In the genomic region with DNA sequence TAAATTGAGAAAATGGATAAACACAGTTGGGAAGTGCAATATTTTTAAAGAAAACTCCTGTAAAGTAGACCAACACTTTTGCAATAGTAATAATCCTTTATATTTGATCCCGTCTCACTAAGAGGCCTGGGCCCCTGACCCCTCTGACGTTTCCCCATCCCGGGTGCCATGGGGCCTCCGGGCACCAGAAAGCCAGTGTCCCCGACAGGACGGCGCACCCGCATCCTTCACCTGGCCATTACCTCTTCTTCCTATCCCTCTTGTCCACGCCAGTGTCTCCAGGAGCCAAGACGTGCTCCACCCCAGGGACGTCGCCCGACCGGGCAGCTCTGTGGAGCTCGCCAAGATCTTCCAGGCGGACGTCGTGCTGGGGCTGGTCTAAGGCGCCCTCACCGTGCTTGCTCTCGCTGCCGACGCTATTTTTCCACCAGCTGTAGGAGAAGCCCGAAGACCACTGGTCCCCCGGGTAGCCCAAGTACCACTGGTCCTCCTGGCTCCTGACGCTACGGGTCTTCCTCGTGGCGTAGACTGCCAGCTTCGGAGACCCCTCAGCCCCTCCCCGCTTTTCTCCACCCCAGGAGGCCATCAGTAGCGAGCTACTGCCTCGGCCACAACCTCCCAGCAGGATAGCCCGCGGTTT, we compare ENCODE assay signal across 9 cellular contexts. TPM values are rescaled to one million over a fixed set of nuclear protein-coding genes. Genes with fewer than 3 reads are reported as not detected.
A peak's percentile ranks its signal among the peaks of the same experiment; 100 is the strongest.
DNase-seq lines count a peak whose midpoint lies in the region; ATAC-seq and TF ChIP-seq lines count a peak whose summit lies in the region.
"Not testable (repeated sequence)": the region's sequence is repeated elsewhere in the genome, so short reads cannot be mapped to it uniquely, and the experiment has no call there.
"Had no signal": no experiment of that assay in that cellular context is flagged by ENCODE, and none has a peak within 500 bp of the region (broad histone marks: within the 10 kb centered on the region; RNA-seq: fewer than 3 reads in every experiment).

No MANE protein-coding gene starts in this region.

- not testable (repeated sequence) for H3K4me1 ChIP-seq in HAP-1; OCI-LY3 (ENCODE audit: low read length); effector memory CD4-positive, alpha-beta T cell (ENCODE audit: control insufficient read depth, insufficient read depth, low read length, poor library complexity, severe bottlenecking); tibial artery

- H3K4me3 Mint-ChIP-seq in activated T-helper 17 cell treated with anti-CD3 and anti-CD28 coated beads, Interleukin-2, amount 50 U/mL, for 72 hours, result peak overlapping the region; percentile 94

- peak overlapping the region; percentile 35; the same call in 1 of the 2 replicates for H3K9ac ChIP-seq in OCI-LY3 (ENCODE audit: low read length)

- not testable (repeated sequence) for H3K36me3 ChIP-seq in HAP-1 (replicated peaks); OCI-LY3 (replicated peaks; ENCODE audit: low read depth, low read length); effector memory CD4-positive, alpha-beta T cell (ENCODE audit: control insufficient read depth, insufficient read depth, low read length); kidney epithelial cell (ENCODE audit: control insufficient read depth, insufficient read depth, low read length); tibial artery

- ATAC-seq in activated T-helper 17 cell treated with anti-CD3 and anti-CD28 coated beads, Interleukin-2, amount 50 U/mL, for 72 hours (replicated peaks), result peak; percentile 59

- not testable (repeated sequence) for H3K36me3 Mint-ChIP-seq in activated T-helper 17 cell treated with anti-CD3 and anti-CD28 coated beads, Interleukin-2, amount 50 U/mL, for 72 hours (ENCODE audit: low read depth)

- not testable (repeated sequence) for H2AFZ ChIP-seq in OCI-LY3 (ENCODE audit: low read depth, low read length)

- DNase-seq in D341Med (ENCODE audit: low spot score) (peak; percentile 17), HAP-1 (ENCODE audit: low spot score in 2 of 2) (peak; percentile 4 to 37), retina (peak; percentile 33)
- not testable (repeated sequence) for DNase-seq in effector memory CD4-positive, alpha-beta T cell; kidney epithelial cell (ENCODE audit: low read depth); tibial artery

- H3K9me3 Mint-ChIP-seq in activated T-helper 17 cell treated with anti-CD3 and anti-CD28 coated beads, Interleukin-2, amount 50 U/mL, for 72 hours, result not testable (repeated sequence)

- not testable (repeated sequence) for H3K4me1 Mint-ChIP-seq in activated T-helper 17 cell treated with anti-CD3 and anti-CD28 coated beads, Interleukin-2, amount 50 U/mL, for 72 hours

- H3K79me2 ChIP-seq in OCI-LY3 (ENCODE audit: low read length), result not testable (repeated sequence)

- H4K20me1 ChIP-seq in OCI-LY3 (ENCODE audit: insufficient read depth, low read length), result not testable (repeated sequence)

- H3K4me3 ChIP-seq in HAP-1 (peak overlapping the region; percentile 48), OCI-LY3 (ENCODE audit: low read length) (peak overlapping the region; percentile 69), kidney epithelial cell (ENCODE audit: low read depth, low read length) (peak overlapping the region; percentile 39), tibial artery (peak overlapping the region; percentile 38 to 66)
- peak overlapping the region; percentile 37 for H3K4me3 ChIP-seq in effector memory CD4-positive, alpha-beta T cell (ENCODE audit: insufficient read depth, low read depth, low read length, poor library complexity, severe bottlenecking)

- H3K27me3 ChIP-seq in HAP-1 (ENCODE audit: low read depth); OCI-LY3 (ENCODE audit: low read depth, low read length); effector memory CD4-positive, alpha-beta T cell (replicated peaks; ENCODE audit: control insufficient read depth, insufficient read depth, low read length, poor library complexity, severe bottlenecking); kidney epithelial cell (ENCODE audit: control insufficient read depth, insufficient read depth, low read length); tibial artery: not testable (repeated sequence)

- intact Hi-C loops in tibial artery (cut with DNase I; ENCODE audit: low total_unique reads), result not testable (repeated sequence)

- H3K9me3 ChIP-seq in HAP-1; OCI-LY3 (ENCODE audit: insufficient read depth, low read length); effector memory CD4-positive, alpha-beta T cell (ENCODE audit: control insufficient read depth, low read length); tibial artery: not testable (repeated sequence)

- in situ Hi-C loops in HAP-1 (cut with MboI; ENCODE audit: low sequenced_read_pairs), result not testable (repeated sequence)

- H3K27ac ChIP-seq in OCI-LY3 (ENCODE audit: low read length), result not testable (repeated sequence)
- peak overlapping the region; percentile 51 for H3K27ac ChIP-seq in effector memory CD4-positive, alpha-beta T cell (ENCODE audit: insufficient read depth, low read length, poor library complexity, severe bottlenecking)
- H3K27ac ChIP-seq in tibial artery, result peak overlapping the region; percentile 43 to 86

- TF ChIP-seq CTCF in OCI-LY3 (IDR thresholded peaks at IDR 0.05; ENCODE audit: low read depth, low read length); kidney epithelial cell (IDR thresholded peaks at IDR 0.05; ENCODE audit: insufficient read depth, low read length, poor library complexity, severe bottlenecking); tibial artery (IDR thresholded peaks at IDR 0.05): not testable (repeated sequence)

- H3K27me3 Mint-ChIP-seq in activated T-helper 17 cell treated with anti-CD3 and anti-CD28 coated beads, Interleukin-2, amount 50 U/mL, for 72 hours, result not testable (repeated sequence)

- 0 out of 2 replicates have a peak overlapping the region, but pooled peaks have one; percentile 20 for H3K4me2 ChIP-seq in OCI-LY3 (ENCODE audit: low read length)

- H3K27ac Mint-ChIP-seq in activated T-helper 17 cell treated with anti-CD3 and anti-CD28 coated beads, Interleukin-2, amount 50 U/mL, for 72 hours, result peak overlapping the region; percentile 94

RNA-seq across cellular contexts. Expression of a gene that starts 19.2 kb away (rescaled TPM):
- total RNA-seq in activated T-helper 17 cell treated with anti-CD3 and anti-CD28 coated beads, Interleukin-2, amount 50 U/mL, for 72 hours, result not detected
- total RNA-seq in kidney epithelial cell, result not detected in 2 replicates
- total RNA-seq: H4 had no signal

RNA-seq across cellular contexts. Expression of a gene that starts 57.1 kb away (rescaled TPM):
- 1 to 10 TPM; 4.4 to 7.7 TPM for total RNA-seq in activated T-helper 17 cell treated with anti-CD3 and anti-CD28 coated beads, Interleukin-2, amount 50 U/mL, for 72 hours
- 18.2 and 18.6 TPM in 2 replicates for total RNA-seq in kidney epithelial cell
